In the genomic region with DNA sequence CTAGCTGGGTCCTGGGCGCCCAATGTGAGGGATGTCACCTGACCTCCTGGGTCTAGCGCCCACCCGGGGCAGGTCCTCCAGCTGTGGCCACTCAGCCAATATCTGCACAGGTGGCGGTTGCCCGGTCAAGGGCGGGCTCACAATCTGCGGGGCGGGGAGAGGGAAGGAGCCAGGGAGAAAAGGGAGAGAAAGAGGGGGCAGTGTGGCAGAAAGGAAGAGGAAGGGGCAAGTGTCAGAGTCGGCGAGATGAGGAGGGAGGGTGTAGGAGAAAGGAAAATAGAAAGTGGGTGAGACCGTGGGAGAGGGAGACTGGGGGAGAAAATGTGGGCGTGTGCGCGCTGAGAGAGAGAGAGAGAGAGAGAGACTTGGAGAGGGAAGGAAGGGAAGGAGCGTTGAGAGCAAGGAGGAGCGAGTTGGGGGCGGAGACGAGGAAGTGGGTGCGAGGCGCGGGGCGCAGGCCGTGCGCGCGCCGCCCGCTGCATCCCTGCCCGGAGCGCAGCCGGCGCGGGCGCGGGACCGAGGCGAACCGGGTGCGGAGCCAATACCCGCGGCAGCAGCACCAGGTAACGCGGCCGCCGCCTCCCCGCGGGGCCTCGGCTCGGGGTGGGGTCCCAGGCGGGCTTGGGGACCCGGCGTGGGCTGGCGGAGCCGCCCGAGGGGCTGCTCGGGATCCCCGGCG, we compare ENCODE assay signal across 8 cellular contexts. TPM values are rescaled to one million over a fixed set of nuclear protein-coding genes. Genes with fewer than 3 reads are reported as not detected.
DNase-seq lines count a peak whose midpoint lies in the region; ATAC-seq and TF ChIP-seq lines count a peak whose summit lies in the region.

A gene with protein sequence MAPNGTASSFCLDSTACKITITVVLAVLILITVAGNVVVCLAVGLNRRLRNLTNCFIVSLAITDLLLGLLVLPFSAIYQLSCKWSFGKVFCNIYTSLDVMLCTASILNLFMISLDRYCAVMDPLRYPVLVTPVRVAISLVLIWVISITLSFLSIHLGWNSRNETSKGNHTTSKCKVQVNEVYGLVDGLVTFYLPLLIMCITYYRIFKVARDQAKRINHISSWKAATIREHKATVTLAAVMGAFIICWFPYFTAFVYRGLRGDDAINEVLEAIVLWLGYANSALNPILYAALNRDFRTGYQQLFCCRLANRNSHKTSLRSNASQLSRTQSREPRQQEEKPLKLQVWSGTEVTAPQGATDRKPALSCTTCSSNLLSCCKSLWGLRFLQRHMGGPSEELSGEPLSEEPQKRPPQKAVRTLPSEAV (plus strand): TSS at position 479 of the 679 bp plus-strand sequence. CDS start 25,163 bp downstream, outside the sequence.

- no peaks in the 10 kb centered on the region for H3K79me2 ChIP-seq in PC-3 (ENCODE audit: low read length)

- H3K27me3 ChIP-seq in CD4-positive, alpha-beta T cell (ENCODE audit: control insufficient read depth, insufficient read depth, low read length): no peaks in the 10 kb centered on the region
- H3K27me3 ChIP-seq in PC-3 (ENCODE audit: low read length): peaks cover 50% of the 10 kb centered on the region

- H3K4me2 ChIP-seq in PC-3 (ENCODE audit: low read length): no peak within 1 kb of the TSS

- H3K4me3 Mint-ChIP-seq in CD4-positive, alpha-beta T cell: peak within 1 kb of the TSS; percentile 97
- peak within 1 kb of the TSS; percentile 76 for H3K4me3 Mint-ChIP-seq in progenitor cell of endocrine pancreas (ENCODE audit: low read depth)

- no peaks in the 10 kb centered on the region for H3K9me2 ChIP-seq in PC-3 (replicated peaks; ENCODE audit: low read length)

- peak; percentile 55 for ATAC-seq in CD4-positive, alpha-beta T cell (ENCODE audit: poor library complexity)
- ATAC-seq in left cardiac atrium (peak; percentile 75 to 88), GM21737 (IDR thresholded peaks at IDR 0.05; ENCODE audit: unreplicated experiment) (no peak), PC-3 (no peak)

- no peaks in the 10 kb centered on the region for H3K9me3 ChIP-seq in CD4-positive, alpha-beta T cell (ENCODE audit: control insufficient read depth, low read length)
- no peaks in the 10 kb centered on the region for H3K9me3 ChIP-seq in PC-3 (ENCODE audit: low read length)

- no peak for TF ChIP-seq CTCF in CD4-positive, alpha-beta T cell (IDR thresholded peaks at IDR 0.05)
- TF ChIP-seq CTCF in progenitor cell of endocrine pancreas (IDR thresholded peaks at IDR 0.05; ENCODE audit: unreplicated experiment) (no peak), PC-3 (conservative IDR thresholded peaks at IDR 0.05; ENCODE audit: low read depth, low read length) (no peak)

- no peak within 1 kb of the TSS for H3K9ac ChIP-seq in PC-3 (ENCODE audit: low read length)

- CTCF ChIA-PET in CD4-positive, alpha-beta T cell (lab: Charles Lee): no interaction called here
- CTCF ChIA-PET in PC-3 (lab: Charles Lee): no interaction called here

- no peaks in the 10 kb centered on the region for H4K20me1 ChIP-seq in PC-3 (ENCODE audit: low read length)

- H3K4me1 Mint-ChIP-seq in CD4-positive, alpha-beta T cell (ENCODE audit: low read depth): peaks cover 95% of the 10 kb centered on the region
- peaks cover 9% of the 10 kb centered on the region for H3K4me1 Mint-ChIP-seq in progenitor cell of endocrine pancreas (ENCODE audit: low read depth)

- no peak within 1 kb of the TSS for H3K27ac ChIP-seq in CD4-positive, alpha-beta T cell (ENCODE audit: low read depth, low read length)
- no peak within 1 kb of the TSS for H3K27ac ChIP-seq in PC-3 (ENCODE audit: low read length)

- no peaks in the 10 kb centered on the region for H3K9me3 Mint-ChIP-seq in CD4-positive, alpha-beta T cell
- H3K9me3 Mint-ChIP-seq in progenitor cell of endocrine pancreas (ENCODE audit: low read depth): no peaks in the 10 kb centered on the region

- no peaks in the 10 kb centered on the region for H3F3A ChIP-seq in PC-3 (ENCODE audit: low read length, unreplicated experiment)

- no peaks in the 10 kb centered on the region for H3K36me3 ChIP-seq in PC-3 (ENCODE audit: low read depth, low read length)

- peak within 1 kb of the TSS; percentile 75 for H3K27ac Mint-ChIP-seq in CD4-positive, alpha-beta T cell
- no peak within 1 kb of the TSS for H3K27ac Mint-ChIP-seq in progenitor cell of endocrine pancreas

- BruUV-seq in PC-3 (replicated peaks; lab: Mats Ljungman, UMichigan): no TSS peak

- H3K27me3 Mint-ChIP-seq in CD4-positive, alpha-beta T cell: no peaks in the 10 kb centered on the region
- H3K27me3 Mint-ChIP-seq in progenitor cell of endocrine pancreas: peaks cover 56% of the 10 kb centered on the region

- no peaks in the 10 kb centered on the region for H3K4me1 ChIP-seq in PC-3 (ENCODE audit: insufficient read depth, low read length)

- POLR2A ChIA-PET in CD4-positive, alpha-beta T cell (lab: Charles Lee): interaction anchor here (1.3 kb wide), 1 partner anchor 180 kb away, joined by 4 read pairs; the partner anchor contains the start of gene SFXN1
- POLR2A ChIA-PET in PC-3 (lab: Charles Lee; ENCODE audit: unreplicated experiment): no interaction called here

- peak in 9 of 10 experiments; percentile 14 to 59 (median 34) for DNase-seq in CD4-positive, alpha-beta T cell
- DNase-seq in NCI-H226: peak; percentile 9
- peak; percentile 26 for DNase-seq in activated T-helper 1 cell treated with Interleukin-2 at 50 U/mL for 16 hours (ENCODE audit: low read depth)
- DNase-seq in left cardiac atrium: peak; percentile 59
- DNase-seq in progenitor cell of endocrine pancreas (ENCODE audit: low spot score, unreplicated experiment): peak; percentile 25
- no peak for DNase-seq in NCI-H1436 treated with DMSO at 0.1 percent for 48 hours (lab: John Stamatoyannopoulos, UW)
- DNase-seq in PC-3: no peak

- no peak within 1 kb of the TSS for H3K4me3 ChIP-seq in PC-3 (ENCODE audit: low read length)

- H2AFZ ChIP-seq in PC-3 (ENCODE audit: low read length): no peak within 1 kb of the TSS

- intact Hi-C loops in CD4-positive, alpha-beta T cell (cut with DNase I, micrococcal nuclease): loop anchor here (1.0 to 2.0 kb wide), 2 partner anchors 123 kb away; no protein-coding TSS in a partner anchor
- intact Hi-C loops in left cardiac atrium (cut with DNase I) (no loop called here), PC-3 (cut with micrococcal nuclease) (no loop called here)

- H3K36me3 Mint-ChIP-seq in CD4-positive, alpha-beta T cell (ENCODE audit: low read depth): peaks cover 44% of the 10 kb centered on the region
- no peaks in the 10 kb centered on the region for H3K36me3 Mint-ChIP-seq in progenitor cell of endocrine pancreas (ENCODE audit: insufficient read depth)

RNA-seq across cellular contexts. Expression of the gene that starts here (rescaled TPM):
- total RNA-seq in CD4-positive, alpha-beta T cell: 1 to 10 TPM; 2.9 to 3.4 TPM
- total RNA-seq in left cardiac atrium (10 to 100 TPM; 20.0 to 24.3 TPM), progenitor cell of endocrine pancreas (1.2 and 1.5 TPM in 2 replicates), PC-3 (2014; rRNA removed) (not detected in 2 replicates)

Comparison
In these comparisons a context has a peak if more than half of its experiments do, and no peak if none do; other contexts are left out.
1. ATAC-seq: peak in CD4-positive, alpha-beta T cell (single experiment) and left cardiac atrium (2 of 2); none in GM21737 (single experiment) and PC-3 (single experiment).
2. DNase-seq: peak in CD4-positive, alpha-beta T cell (9 of 10), NCI-H226 (single experiment), activated T-helper 1 cell treated with Interleukin-2 at 50 U/mL for 16 hours (single experiment), left cardiac atrium (single experiment) and progenitor cell of endocrine pancreas (single experiment); none in NCI-H1436 treated with DMSO at 0.1 percent for 48 hours (single experiment) and PC-3 (single experiment).
3. intact Hi-C loops: an anchor here in CD4-positive, alpha-beta T cell (1.0 to 2.0 kb wide); none called in left cardiac atrium and PC-3.